Comparison of ENCODE assay signal across 2 cellular contexts in genomic region chr11:931385-931784, GRCh38.
TF ChIP-seq lines count a peak whose summit lies in the region.

No MANE protein-coding gene starts in this region.

TF ChIP-seq in liver, 16 proteins besides CTCF, POLR2A, EP300 and RAD21:
- TF ChIP-seq HNF4A (conservative IDR thresholded peaks at IDR 0.05): no peak
- no peak for TF ChIP-seq EGR1 (IDR thresholded peaks at IDR 0.05; ENCODE audit: low read depth in 2 of 2)
- TF ChIP-seq NR2F2 (IDR thresholded peaks at IDR 0.05): peak; percentile 15
- TF ChIP-seq MAX (IDR thresholded peaks at IDR 0.05): no peak
- TF ChIP-seq, protein P1, sequence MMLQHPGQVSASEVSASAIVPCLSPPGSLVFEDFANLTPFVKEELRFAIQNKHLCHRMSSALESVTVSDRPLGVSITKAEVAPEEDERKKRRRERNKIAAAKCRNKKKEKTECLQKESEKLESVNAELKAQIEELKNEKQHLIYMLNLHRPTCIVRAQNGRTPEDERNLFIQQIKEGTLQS (IDR thresholded peaks at IDR 0.05): no peak

TF ChIP-seq in HepG2, 621 proteins besides CTCF, POLR2A, EP300 and RAD21:
- TF ChIP-seq RNF2 (conservative IDR thresholded peaks at IDR 0.05; ENCODE audit: low read depth): no peak
- TF ChIP-seq ZNF510 (CRISPR knock-in tag; IDR thresholded peaks at IDR 0.05; ENCODE audit: low read depth): no peak
- no peak for TF ChIP-seq ZNF337 (CRISPR knock-in tag; IDR thresholded peaks at IDR 0.05; ENCODE audit: borderline replicate concordance, low read depth)
- TF ChIP-seq MYPOP (CRISPR knock-in tag; IDR thresholded peaks at IDR 0.05): no peak
- TF ChIP-seq ADNP (CRISPR knock-in tag; IDR thresholded peaks at IDR 0.05): no peak
- no peak for TF ChIP-seq ZNF678 (CRISPR knock-in tag; IDR thresholded peaks at IDR 0.05)
- no peak for TF ChIP-seq ETV6 (CRISPR knock-in tag; conservative IDR thresholded peaks at IDR 0.05)
- TF ChIP-seq KLF9 (CRISPR knock-in tag; IDR thresholded peaks at IDR 0.05; ENCODE audit: low read depth): no peak
- TF ChIP-seq, protein P2, sequence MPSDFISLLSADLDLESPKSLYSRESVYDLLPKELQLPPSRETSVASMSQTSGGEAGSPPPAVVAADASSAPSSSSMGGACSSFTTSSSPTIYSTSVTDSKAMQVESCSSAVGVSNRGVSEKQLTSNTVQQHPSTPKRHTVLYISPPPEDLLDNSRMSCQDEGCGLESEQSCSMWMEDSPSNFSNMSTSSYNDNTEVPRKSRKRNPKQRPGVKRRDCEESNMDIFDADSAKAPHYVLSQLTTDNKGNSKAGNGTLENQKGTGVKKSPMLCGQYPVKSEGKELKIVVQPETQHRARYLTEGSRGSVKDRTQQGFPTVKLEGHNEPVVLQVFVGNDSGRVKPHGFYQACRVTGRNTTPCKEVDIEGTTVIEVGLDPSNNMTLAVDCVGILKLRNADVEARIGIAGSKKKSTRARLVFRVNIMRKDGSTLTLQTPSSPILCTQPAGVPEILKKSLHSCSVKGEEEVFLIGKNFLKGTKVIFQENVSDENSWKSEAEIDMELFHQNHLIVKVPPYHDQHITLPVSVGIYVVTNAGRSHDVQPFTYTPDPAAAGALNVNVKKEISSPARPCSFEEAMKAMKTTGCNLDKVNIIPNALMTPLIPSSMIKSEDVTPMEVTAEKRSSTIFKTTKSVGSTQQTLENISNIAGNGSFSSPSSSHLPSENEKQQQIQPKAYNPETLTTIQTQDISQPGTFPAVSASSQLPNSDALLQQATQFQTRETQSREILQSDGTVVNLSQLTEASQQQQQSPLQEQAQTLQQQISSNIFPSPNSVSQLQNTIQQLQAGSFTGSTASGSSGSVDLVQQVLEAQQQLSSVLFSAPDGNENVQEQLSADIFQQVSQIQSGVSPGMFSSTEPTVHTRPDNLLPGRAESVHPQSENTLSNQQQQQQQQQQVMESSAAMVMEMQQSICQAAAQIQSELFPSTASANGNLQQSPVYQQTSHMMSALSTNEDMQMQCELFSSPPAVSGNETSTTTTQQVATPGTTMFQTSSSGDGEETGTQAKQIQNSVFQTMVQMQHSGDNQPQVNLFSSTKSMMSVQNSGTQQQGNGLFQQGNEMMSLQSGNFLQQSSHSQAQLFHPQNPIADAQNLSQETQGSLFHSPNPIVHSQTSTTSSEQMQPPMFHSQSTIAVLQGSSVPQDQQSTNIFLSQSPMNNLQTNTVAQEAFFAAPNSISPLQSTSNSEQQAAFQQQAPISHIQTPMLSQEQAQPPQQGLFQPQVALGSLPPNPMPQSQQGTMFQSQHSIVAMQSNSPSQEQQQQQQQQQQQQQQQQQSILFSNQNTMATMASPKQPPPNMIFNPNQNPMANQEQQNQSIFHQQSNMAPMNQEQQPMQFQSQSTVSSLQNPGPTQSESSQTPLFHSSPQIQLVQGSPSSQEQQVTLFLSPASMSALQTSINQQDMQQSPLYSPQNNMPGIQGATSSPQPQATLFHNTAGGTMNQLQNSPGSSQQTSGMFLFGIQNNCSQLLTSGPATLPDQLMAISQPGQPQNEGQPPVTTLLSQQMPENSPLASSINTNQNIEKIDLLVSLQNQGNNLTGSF (CRISPR knock-in tag; IDR thresholded peaks at IDR 0.05): no peak
- no peak for TF ChIP-seq HCFC1 (IDR thresholded peaks at IDR 0.05; ENCODE audit: low read depth, low read length)
- no peak for TF ChIP-seq PAXIP1 (CRISPR knock-in tag; conservative IDR thresholded peaks at IDR 0.05)
- no peak for TF ChIP-seq ZNF354B (CRISPR knock-in tag; IDR thresholded peaks at IDR 0.05)
TF ChIP-seq in HepG2: peak in this region for 0.
